In genomic region chr20:58212636-58213035, GRCh38 we compare ENCODE assay signal across 19 cellular contexts.
DNase-seq lines count a peak whose midpoint lies in the region; ATAC-seq lines count a peak whose summit lies in the region.
"Had no signal": no experiment of that assay in that cellular context is flagged by ENCODE, and none has a peak within 500 bp of the region (broad histone marks: within the 10 kb centered on the region; RNA-seq: fewer than 3 reads in every experiment).

No MANE protein-coding gene starts in this region.

- DNase-seq in NCI-H524 (lab: John Stamatoyannopoulos, UW) (peak; percentile 26 to 71), NCI-H524 treated with DMSO at 0.1 percent for 48 hours (lab: John Stamatoyannopoulos, UW) (no peak), COR-L47 (lab: John Stamatoyannopoulos, UW) (peak; percentile 27), NCI-H69 (lab: John Stamatoyannopoulos, UW) (peak; percentile 54)
- DNase-seq in activated effector memory CD4-positive, alpha-beta T cell treated with Interleukin-2 at 50 U/mL for 16 hours, result no peak
- DNase-seq: CD8-positive, alpha-beta memory T cell; DMS79 treated with DMSO at 0.1 percent for 48 hours; HCEC 1CT; MM.1S; NCI-H1092; NCI-H187 treated with DMSO at 0.1 percent for 48 hours; NCI-H2171 treated with DMSO at 0.1 percent for 48 hours; NCI-H510A; SJCRH30; T-helper 17 cell had no signal

- peak overlapping the region; percentile 22 for H3K9ac ChIP-seq in endocrine pancreas (ENCODE audit: control insufficient read depth, insufficient read depth, low read length)

- no peaks in the 10 kb centered on the region for H3K9me3 ChIP-seq in endocrine pancreas (ENCODE audit: control insufficient read depth, low read length)
- H3K9me3 ChIP-seq: SJCRH30 had no signal

- ATAC-seq in HG02973 (IDR thresholded peaks at IDR 0.05; ENCODE audit: unreplicated experiment) (no peak), HG03196 (IDR thresholded peaks at IDR 0.05; ENCODE audit: unreplicated experiment) (no peak)
- ATAC-seq: GM23338, T-helper 17 cell had no signal

- no peaks in the 10 kb centered on the region for H3K4me1 ChIP-seq in endocrine pancreas (ENCODE audit: control insufficient read depth, insufficient read depth, low read length)

- no peaks in the 10 kb centered on the region for H3K27me3 ChIP-seq in endocrine pancreas (ENCODE audit: control insufficient read depth, insufficient read depth, low read length)
- H3K27me3 ChIP-seq: SJCRH30 had no signal

- peak overlapping the region; percentile 22 for H3K4me3 ChIP-seq in endocrine pancreas (ENCODE audit: control insufficient read depth, insufficient read depth, low read length)
- H3K4me3 ChIP-seq: GM23338, SJCRH30 had no signal

- H3K36me3 ChIP-seq in endocrine pancreas (ENCODE audit: control insufficient read depth, insufficient read depth, low read length), result no peaks in the 10 kb centered on the region
- H3K36me3 ChIP-seq: SJCRH30 had no signal

Comparison
In these comparisons a context has a peak if more than half of its experiments do, and no peak if none do; other contexts are left out.
1. DNase-seq: peak in NCI-H524 (2 of 2), COR-L47 (single experiment) and NCI-H69 (single experiment); none in NCI-H524 treated with DMSO at 0.1 percent for 48 hours (single experiment) and activated effector memory CD4-positive, alpha-beta T cell treated with Interleukin-2 at 50 U/mL for 16 hours (single experiment).